ENCODE assay signal across 9 cellular contexts in the genomic region with DNA sequence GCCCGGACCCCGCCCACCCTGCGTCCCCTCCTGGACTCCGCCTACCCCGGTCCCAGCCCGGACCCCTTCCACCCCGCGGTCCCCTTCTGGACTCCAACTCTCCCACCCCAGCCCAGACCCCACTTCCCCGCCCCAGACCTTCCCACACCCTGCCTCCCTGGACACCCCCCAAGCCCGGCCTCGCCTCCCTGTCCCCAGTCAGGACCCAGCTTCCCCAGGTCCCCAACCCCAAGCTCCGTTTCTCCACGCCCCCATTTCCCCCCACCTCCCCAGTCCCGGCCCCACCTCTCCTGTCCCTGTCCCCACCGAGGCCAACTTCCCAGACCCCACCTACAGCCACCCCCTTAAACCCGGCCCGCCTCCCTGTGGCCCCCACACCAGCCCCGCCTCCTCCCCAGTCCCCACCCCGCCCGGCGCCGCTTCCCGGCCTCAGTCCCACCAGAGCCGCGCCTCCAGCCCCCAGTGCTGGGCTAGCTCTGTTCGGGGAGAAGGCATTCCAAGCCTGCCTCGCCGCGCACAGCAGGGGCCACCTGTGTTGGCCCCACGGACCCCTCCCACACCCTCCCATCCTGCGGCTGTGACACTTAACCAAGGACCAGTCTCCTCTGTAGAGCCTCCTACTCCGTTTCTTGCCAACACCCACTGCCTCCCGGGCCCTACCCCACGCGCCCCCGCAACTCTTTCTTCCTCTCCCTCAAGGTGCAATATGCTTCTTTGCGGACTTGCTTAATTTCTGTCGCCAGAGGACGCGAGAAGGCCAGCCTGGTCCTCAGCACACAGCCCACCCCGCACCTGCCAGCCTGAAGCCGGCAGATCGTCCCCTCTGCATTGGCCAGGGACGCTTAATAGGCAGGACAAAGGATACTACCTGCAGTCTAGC. TPM values are rescaled to one million over a fixed set of nuclear protein-coding genes. Genes with fewer than 3 reads are reported as not detected.
DNase-seq lines count a peak whose midpoint lies in the region; ATAC-seq, FAIRE-seq and TF ChIP-seq lines count a peak whose summit lies in the region.
"Had no signal": no experiment of that assay in that cellular context is flagged by ENCODE, and none has a peak within 500 bp of the region (broad histone marks: within the 10 kb centered on the region; RNA-seq: fewer than 3 reads in every experiment).

No MANE protein-coding gene starts in this region.

- no peak overlapping the region for H3K4me3 Mint-ChIP-seq in MCF 10A (ENCODE audit: unreplicated experiment)
- H3K4me3 Mint-ChIP-seq in natural killer cell = peak overlapping the region; percentile 84

- WGBS in esophagus, 2 donors = 4% methylated on average over 33 to 41 of the region's 44 CpGs
- WGBS in urinary bladder = 5% methylated on average over 41 of the region's 44 CpGs

- H3K27me3 Mint-ChIP-seq in MCF 10A (ENCODE audit: insufficient read depth, unreplicated experiment) (peaks cover 36% of the 10 kb centered on the region), natural killer cell (ENCODE audit: low read depth in 2 of 2) (peaks cover 52 to 67% of the 10 kb centered on the region in 2 donors)

- H3K36me3 Mint-ChIP-seq in MCF 10A (ENCODE audit: insufficient read depth, unreplicated experiment) (no peaks in the 10 kb centered on the region), natural killer cell (no peaks in the 10 kb centered on the region)

- H3K4me1 Mint-ChIP-seq in MCF 10A (ENCODE audit: insufficient read depth, unreplicated experiment) (peaks cover 6% of the 10 kb centered on the region), natural killer cell (peaks cover 12 to 13% of the 10 kb centered on the region in 2 donors)

- H3K9me3 ChIP-seq in breast epithelium (no peaks in the 10 kb centered on the region), esophagus (ENCODE audit: control insufficient read depth in 2 of 2, insufficient read depth in 1 of 2, low read depth in 1 of 2, low read length in 1 of 2) (no peaks in the 10 kb centered on the region)

- DNase-seq in breast epithelium (ENCODE audit: low spot score in 2 of 2) (no peak), MCF 10A (ENCODE audit: unreplicated experiment) (no peak), natural killer cell (no peak), D721Med (ENCODE audit: insufficient read length, low spot score) (no peak)

- no peak for TF ChIP-seq POLR2A in breast epithelium (IDR thresholded peaks at IDR 0.05)

- CTCF ChIA-PET in MCF 10A (lab: Yijun Ruan, JAX) = no interaction called here

- H3K4me3 ChIP-seq in breast epithelium (peak overlapping the region; percentile 69 to 90 (median 69)), esophagus (ENCODE audit: low read depth in 1 of 2, low read length in 2 of 2) (peak overlapping the region in 1 of 2 donors; percentile 5), urinary bladder (ENCODE audit: low read depth, low read length) (peak overlapping the region; percentile 51)

- intact Hi-C loops in breast epithelium (cut with DNase I; ENCODE audit: low total_unique reads) (no loop called here), MCF 10A (cut with micrococcal nuclease) (no loop called here), natural killer cell (cut with micrococcal nuclease) (no loop called here)

- TF ChIP-seq CTCF in breast epithelium (IDR thresholded peaks at IDR 0.05) = no peak
- TF ChIP-seq CTCF in MCF 10A (IDR thresholded peaks at IDR 0.05; ENCODE audit: unreplicated experiment) = no peak
- TF ChIP-seq CTCF in natural killer cell (IDR thresholded peaks at IDR 0.05) = no peak
- no peak for TF ChIP-seq CTCF in D721Med (IDR thresholded peaks at IDR 0.05; ENCODE audit: insufficient read depth, missing control alignments)

- POLR2A ChIA-PET in MCF 10A (lab: Yijun Ruan, JAX) = no interaction called here

- no peaks in the 10 kb centered on the region for H3K36me3 ChIP-seq in breast epithelium
- H3K36me3 ChIP-seq in esophagus (ENCODE audit: control insufficient read depth in 2 of 2, insufficient read depth in 2 of 2, low read length in 1 of 2) = no peaks in the 10 kb centered on the region
- H3K36me3 ChIP-seq in urinary bladder (ENCODE audit: insufficient read depth) = no peaks in the 10 kb centered on the region

- H3K9me3 Mint-ChIP-seq in MCF 10A (ENCODE audit: unreplicated experiment) = no peaks in the 10 kb centered on the region
- no peaks in the 10 kb centered on the region for H3K9me3 Mint-ChIP-seq in natural killer cell

- ATAC-seq in natural killer cell = peak; percentile 24 to 55 (median 36)
- no peak for ATAC-seq in GM19324 (IDR thresholded peaks at IDR 0.05; ENCODE audit: low FRiP score, unreplicated experiment)
- no peak for ATAC-seq in GM21825 (IDR thresholded peaks at IDR 0.05; ENCODE audit: unreplicated experiment)

- H3K4me1 ChIP-seq in breast epithelium (no peaks in the 10 kb centered on the region), esophagus (ENCODE audit: control insufficient read depth in 2 of 2, insufficient read depth in 2 of 2, low read length in 1 of 2) (no peaks in the 10 kb centered on the region), urinary bladder (ENCODE audit: insufficient read depth) (no peaks in the 10 kb centered on the region)

- no peak for FAIRE-seq in D721Med (lab: Jason Lieb, UNC)

- H3K27ac Mint-ChIP-seq in MCF 10A (ENCODE audit: low read depth, unreplicated experiment) (no peak overlapping the region), natural killer cell (no peak overlapping the region)

- H3K27ac ChIP-seq in breast epithelium (peak overlapping the region; percentile 48 to 78), esophagus (ENCODE audit: low read depth in 2 of 2, low read length in 1 of 2) (peak overlapping the region; percentile 22 to 48), urinary bladder (ENCODE audit: low read depth) (no peak overlapping the region)
- H3K27ac ChIP-seq: C4-2B had no signal

- BruUV-seq in MCF 10A (replicated peaks; lab: Mats Ljungman, UMichigan) = no TSS peak

- no peaks in the 10 kb centered on the region for H3K27me3 ChIP-seq in breast epithelium
- no peaks in the 10 kb centered on the region for H3K27me3 ChIP-seq in esophagus (ENCODE audit: control insufficient read depth in 1 of 2, insufficient read depth in 2 of 2, low read length in 2 of 2)

RNA-seq across cellular contexts. Expression of gene ITIH5, which starts 0.7 kb away (rescaled TPM):
- total RNA-seq in breast epithelium (100 to 1,000 TPM in 1 of 3 donors, 10 to 100 TPM in 2; 18.7 to 407 (median 54.1) TPM), MCF 10A (2022) (not detected in 2 replicates), natural killer cell (not detected), urinary bladder (97.6 TPM)
- polyA plus RNA-seq in esophagus (1 to 10 TPM; 2.6 to 4.4 TPM), urinary bladder (113 TPM)

RNA-seq across cellular contexts. Expression of gene ITIH2, which starts 35.6 kb away (rescaled TPM):
- total RNA-seq in breast epithelium (1 to 10 TPM in 1 of 3 donors, under 1 TPM in 1, not detected in 1; 0.73 to 2.0 TPM), MCF 10A (2022) (not detected in 2 replicates), natural killer cell (not detected), urinary bladder (0.16 TPM)
- polyA plus RNA-seq in esophagus (not detected), urinary bladder (0.20 TPM)

Comparison
In these comparisons a context has a peak if more than half of its experiments do, and no peak if none do; other contexts are left out.
1. RNA of gene ITIH5, which starts 0.7 kb away (total RNA-seq): 97.6 TPM in urinary bladder (single experiment) and 18.7 to 407 TPM in breast epithelium; not detected in MCF 10A and not detected in natural killer cell; every median in the first group is over 10 times any median in the second.
2. ATAC-seq: peak in natural killer cell (3 of 3); none in GM19324 (single experiment) and GM21825 (single experiment).